8 cellular contexts compared by ENCODE assay signal in genomic region chr7:98617051-98617959, GRCh38. TPM values are rescaled to one million over a fixed set of nuclear protein-coding genes. Genes with fewer than 3 reads are reported as not detected.
DNase-seq lines count a peak whose midpoint lies in the region; ATAC-seq and TF ChIP-seq lines count a peak whose summit lies in the region.

Gene NPTX2 (plus strand): TSS chr7:98617285. CDS start chr7:98617462, 177 bp downstream.

- DNase-seq in breast epithelium (ENCODE audit: low spot score in 2 of 2) (no peak), MCF 10A (ENCODE audit: unreplicated experiment) (no peak), spleen (no peak), COLO829 (ENCODE audit: low spot score) (no peak), NCI-H146 treated with DMSO at 0.1 percent for 48 hours (lab: John Stamatoyannopoulos, UW; ENCODE audit: unreplicated experiment) (no peak)
- no peak for DNase-seq in central memory CD4-positive, alpha-beta T cell

- no peaks in the 10 kb centered on the region for H3K4me1 ChIP-seq in breast epithelium
- H3K4me1 ChIP-seq in spleen: peaks cover 4 to 39% (median 19%) of the 10 kb centered on the region in 6 donors

- TF ChIP-seq POLR2A in breast epithelium (IDR thresholded peaks at IDR 0.05) (no peak), spleen (IDR thresholded peaks at IDR 0.05) (peak in 1 of 3 donors; percentile 52)

- 5 to 26% (median 7%) methylated on average over 18 to 130 of the region's 130 CpGs for WGBS in spleen, 5 donors

- peak; percentile 6 for ATAC-seq in activated T-helper 17 cell treated with anti-CD3 and anti-CD28 coated beads, Interleukin-2, amount 50 U/mL, for 72 hours (replicated peaks)

- no peaks in the 10 kb centered on the region for H3K9me3 Mint-ChIP-seq in MCF 10A (ENCODE audit: unreplicated experiment)
- H3K9me3 Mint-ChIP-seq in activated T-helper 17 cell treated with anti-CD3 and anti-CD28 coated beads, Interleukin-2, amount 50 U/mL, for 72 hours: no peaks in the 10 kb centered on the region

- H3K27ac ChIP-seq in breast epithelium (no peak within 1 kb of the TSS), spleen (peak within 1 kb of the TSS in 5 of 8 donors; percentile 9 to 59 (median 28))

- no peak within 1 kb of the TSS for H3K4me3 Mint-ChIP-seq in MCF 10A (ENCODE audit: unreplicated experiment)
- H3K4me3 Mint-ChIP-seq in activated T-helper 17 cell treated with anti-CD3 and anti-CD28 coated beads, Interleukin-2, amount 50 U/mL, for 72 hours: no peak within 1 kb of the TSS

- H3K27ac Mint-ChIP-seq in MCF 10A (ENCODE audit: low read depth, unreplicated experiment): no peak within 1 kb of the TSS
- no peak within 1 kb of the TSS for H3K27ac Mint-ChIP-seq in activated T-helper 17 cell treated with anti-CD3 and anti-CD28 coated beads, Interleukin-2, amount 50 U/mL, for 72 hours

- H3K27me3 ChIP-seq in breast epithelium: peaks cover 3 to 78% of the 10 kb centered on the region in 2 donors
- H3K27me3 ChIP-seq in spleen (replicated peaks in 1 of 7): peaks cover 0 to 91% (median 27%) of the 10 kb centered on the region in 7 donors

- H3K36me3 Mint-ChIP-seq in MCF 10A (ENCODE audit: insufficient read depth, unreplicated experiment): no peaks in the 10 kb centered on the region
- H3K36me3 Mint-ChIP-seq in activated T-helper 17 cell treated with anti-CD3 and anti-CD28 coated beads, Interleukin-2, amount 50 U/mL, for 72 hours (ENCODE audit: low read depth): no peaks in the 10 kb centered on the region

- BruUV-seq in MCF 10A (replicated peaks; lab: Mats Ljungman, UMichigan): no TSS peak

- peaks cover 29% of the 10 kb centered on the region for H3K27me3 Mint-ChIP-seq in MCF 10A (ENCODE audit: insufficient read depth, unreplicated experiment)
- peaks cover 44% of the 10 kb centered on the region for H3K27me3 Mint-ChIP-seq in activated T-helper 17 cell treated with anti-CD3 and anti-CD28 coated beads, Interleukin-2, amount 50 U/mL, for 72 hours

- H3K4me3 ChIP-seq in breast epithelium: peak within 1 kb of the TSS; percentile 12 to 42 (median 30)
- peak within 1 kb of the TSS; percentile 45 for H3K4me3 ChIP-seq in iPS-11a (ENCODE audit: low read depth, low read length)
- H3K4me3 ChIP-seq in spleen: peak within 1 kb of the TSS in 7 of 8 donors; percentile 19 to 64 (median 36)

- POLR2A ChIA-PET in MCF 10A (lab: Yijun Ruan, JAX): no interaction called here

- CTCF ChIA-PET in MCF 10A (lab: Yijun Ruan, JAX): no interaction called here

- H3K36me3 ChIP-seq in breast epithelium: no peaks in the 10 kb centered on the region
- H3K36me3 ChIP-seq in spleen: no peaks in the 10 kb centered on the region

- TF ChIP-seq CTCF in breast epithelium (IDR thresholded peaks at IDR 0.05): no peak
- no peak for TF ChIP-seq CTCF in MCF 10A (IDR thresholded peaks at IDR 0.05; ENCODE audit: unreplicated experiment)
- peak in 1 of 11 experiments; percentile 21 for TF ChIP-seq CTCF in spleen (IDR thresholded peaks at IDR 0.05 in 8 of 11, conservative IDR thresholded peaks at IDR 0.05 in 3 of 11)

- H3K9me3 ChIP-seq in breast epithelium (no peaks in the 10 kb centered on the region), spleen (peaks cover 0 to 6% (median 0%) of the 10 kb centered on the region in 8 donors)

- no peaks in the 10 kb centered on the region for H3K4me1 Mint-ChIP-seq in MCF 10A (ENCODE audit: insufficient read depth, unreplicated experiment)
- no peaks in the 10 kb centered on the region for H3K4me1 Mint-ChIP-seq in activated T-helper 17 cell treated with anti-CD3 and anti-CD28 coated beads, Interleukin-2, amount 50 U/mL, for 72 hours

- intact Hi-C loops in breast epithelium (cut with DNase I; ENCODE audit: low total_unique reads) (no loop called here), MCF 10A (cut with micrococcal nuclease) (loop anchor here (10.0 kb wide), 1 partner anchor 127 kb away; no protein-coding TSS in a partner anchor), spleen (cut with DNase I; ENCODE audit: low total_unique reads) (no loop called here)

RNA-seq across cellular contexts. Expression of gene NPTX2, which starts in this region (rescaled TPM):
- 1 to 10 TPM; 1.5 to 3.3 (median 3.2) TPM for total RNA-seq in breast epithelium
- total RNA-seq in MCF 10A (2022): not detected in 2 replicates
- total RNA-seq in activated T-helper 17 cell treated with anti-CD3 and anti-CD28 coated beads, Interleukin-2, amount 50 U/mL, for 72 hours: not detected
- 10 to 100 TPM in 5 of 7 donors, 1 to 10 TPM in 2; 3.6 to 64.6 (median 25.6) TPM for total RNA-seq in spleen
- 1 to 10 TPM; 2.2 to 6.0 (median 2.9) TPM for polyA plus RNA-seq in spleen

Comparison
In these comparisons a context has a peak if more than half of its experiments do, and no peak if none do; other contexts are left out.
1. Peak in ATAC-seq in activated T-helper 17 cell treated with anti-CD3 and anti-CD28 coated beads, Interleukin-2, amount 50 U/mL, for 72 hours; RNA of the gene not detected or under 1 TPM.
2. H3K27ac ChIP-seq: peak in spleen (5 of 8); none in breast epithelium (0 of 2).
3. Peak in every context shown above with its lines, with median percentiles within 50 percentile points of each other: H3K4me3 ChIP-seq.